ENCODE assay signal across 3 cellular contexts in the genomic region with DNA sequence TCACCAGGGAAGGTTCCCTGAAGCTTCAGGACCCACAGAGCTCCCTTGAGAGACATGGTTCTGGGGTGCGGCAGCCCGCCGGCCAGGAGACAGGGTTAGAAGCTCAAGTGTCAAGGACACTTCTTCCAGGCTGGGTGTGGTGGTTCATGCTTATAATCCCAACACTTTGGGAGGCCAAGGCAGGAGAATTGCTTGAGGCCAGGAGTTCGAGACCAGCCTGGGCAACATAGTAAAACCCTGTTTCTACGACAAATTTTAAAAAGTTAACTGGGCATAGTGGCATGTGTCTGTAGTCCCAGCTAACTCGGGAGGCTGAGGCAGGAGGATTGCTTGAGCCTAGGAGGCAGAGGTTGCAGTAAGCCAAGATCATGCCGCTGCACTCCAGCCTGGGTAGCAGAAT. TPM values are rescaled to one million over a fixed set of nuclear protein-coding genes. Genes with fewer than 3 reads are reported as not detected.
"Had no signal": no experiment of that assay in that cellular context is flagged by ENCODE, and none has a peak within 500 bp of the region (broad histone marks: within the 10 kb centered on the region; RNA-seq: fewer than 3 reads in every experiment).

No MANE protein-coding gene starts in this region.

RNA-seq across cellular contexts. Expression of a gene that starts 30.9 kb away (rescaled TPM):
- total RNA-seq: activated CD8-positive, alpha-beta T cell treated with anti-CD3 and anti-CD28 coated beads for 36 hours; activated naive CD8-positive, alpha-beta T cell treated with anti-CD3 and anti-CD28 coated beads, Interleukin-2, amount 10 ng/mL, durations not matched to agents 7 days and 5 days; foreskin keratinocyte had no signal
- polyA plus RNA-seq: foreskin keratinocyte had no signal
